ENCODE assay signal across 25 cellular contexts in genomic region chr3:144877356-144877755, GRCh38.
A peak's percentile ranks its signal among the peaks of the same experiment; 100 is the strongest.
DNase-seq lines count a peak whose midpoint lies in the region; ATAC-seq, FAIRE-seq and TF ChIP-seq lines count a peak whose summit lies in the region.
"Had no signal": no experiment of that assay in that cellular context is flagged by ENCODE, and none has a peak within 500 bp of the region (broad histone marks: within the 10 kb centered on the region; RNA-seq: fewer than 3 reads in every experiment).

No MANE protein-coding gene starts in this region.

- H3K4me2 ChIP-seq in HepG2 (ENCODE audit: low read depth, low read length) (no peak overlapping the region), PC-9 (no peak overlapping the region)
- H3K4me2 ChIP-seq: BLaER1 had no signal

- H4K20me1 ChIP-seq in HepG2 (ENCODE audit: insufficient read depth, low read length) (no peaks in the 10 kb centered on the region), PC-9 (ENCODE audit: insufficient read depth) (no peaks in the 10 kb centered on the region)
- H4K20me1 ChIP-seq: BLaER1 had no signal

- POLR2A ChIA-PET in HepG2 (lab: Yijun Ruan, JAX), result no interaction called here
- POLR2A ChIA-PET in PC-9 (lab: Charles Lee; ENCODE audit: unreplicated experiment), result no interaction called here

- H3K79me2 ChIP-seq in HepG2 (ENCODE audit: insufficient read depth, low read length) (no peaks in the 10 kb centered on the region), PC-9 (ENCODE audit: low read depth) (no peaks in the 10 kb centered on the region)

- H3F3A ChIP-seq in PC-9 (ENCODE audit: insufficient read depth, low read depth), result no peaks in the 10 kb centered on the region

- H2AFZ ChIP-seq in HepG2 (ENCODE audit: low read length) (no peak overlapping the region), PC-9 (0 out of 2 replicates have a peak overlapping the region, but pooled peaks have one; percentile 33)

- TF ChIP-seq EP300 in HepG2 (IDR thresholded peaks at IDR 0.05; ENCODE audit: low read depth in 2 of 2, low read length in 2 of 2) (no peak), HepG2 (CRISPR knock-in tag; IDR thresholded peaks at IDR 0.05; ENCODE audit: borderline replicate concordance) (no peak)

- in situ Hi-C loops in HepG2 (cut with HindIII; ENCODE audit: extremely low pct_ligation_motif_present, low pct_unique_long_range_greater_than_20kb), result no loop called here

- TF ChIP-seq RAD21 in HepG2 (CRISPR knock-in tag; IDR thresholded peaks at IDR 0.05), result no peak

- H3K36me3 ChIP-seq in HepG2 (replicated peaks in 1 of 2; ENCODE audit: control insufficient read depth in 1 of 2, insufficient read depth in 2 of 2, low read length in 2 of 2), result no peaks in the 10 kb centered on the region
- no peaks in the 10 kb centered on the region for H3K36me3 ChIP-seq in right lobe of liver
- H3K36me3 ChIP-seq in PC-9 (ENCODE audit: low read depth), result no peaks in the 10 kb centered on the region
- no peaks in the 10 kb centered on the region for H3K36me3 ChIP-seq in testis (ENCODE audit: low read depth, missing control alignments)
- no peaks in the 10 kb centered on the region for H3K36me3 ChIP-seq in right atrium auricular region
- H3K36me3 ChIP-seq in thyroid gland, result no peaks in the 10 kb centered on the region
- H3K36me3 ChIP-seq: BE2C, BLaER1 had no signal

- H3K9me3 ChIP-seq in HepG2 (ENCODE audit: low read length) (no peaks in the 10 kb centered on the region), right lobe of liver (no peaks in the 10 kb centered on the region), PC-9 (ENCODE audit: insufficient read depth, low read depth) (no peaks in the 10 kb centered on the region), testis (no peaks in the 10 kb centered on the region), right atrium auricular region (no peaks in the 10 kb centered on the region), thyroid gland (no peaks in the 10 kb centered on the region)
- H3K9me3 ChIP-seq: BE2C, BLaER1 had no signal

- H3K27ac ChIP-seq in HepG2 (ENCODE audit: extremely low read length, insufficient read depth, low read length) (no peak overlapping the region), right lobe of liver (no peak overlapping the region), PC-9 (no peak overlapping the region), testis (no peak overlapping the region), right atrium auricular region (no peak overlapping the region), thyroid gland (no peak overlapping the region)
- H3K27ac ChIP-seq: BLaER1 had no signal

- WGBS in HepG2 (ENCODE audit: low lambda C conversion rate), result 29% methylated on average over 9 of the region's 9 CpGs
- WGBS in right lobe of liver (ENCODE audit: insufficient coverage, low coverage, low lambda C conversion rate, missing lambda C conversion rate), result 73% methylated on average over 9 of the region's 9 CpGs
- 52 to 80% methylated on average over 9 of the region's 9 CpGs for WGBS in testis, 2 donors
- 94% methylated on average over 9 of the region's 9 CpGs for WGBS in thyroid gland, 2 donors

- no peak for ATAC-seq in HepG2
- no peak for ATAC-seq in right lobe of liver
- ATAC-seq: GM12878 had no signal

- no peak for FAIRE-seq in HepG2 (lab: Jason Lieb, UNC)
- FAIRE-seq: GM12878, GM12892, GM18507 had no signal

- no peak overlapping the region for H3K4me3 ChIP-seq in HepG2 (replicated peaks in 1 of 3; ENCODE audit: insufficient read depth in 1 of 3, low read depth in 2 of 3, low read length in 3 of 3)
- no peak overlapping the region for H3K4me3 ChIP-seq in right lobe of liver
- no peak overlapping the region for H3K4me3 ChIP-seq in PC-9
- H3K4me3 ChIP-seq in testis, result peak overlapping the region in 1 of 2 donors; percentile 19
- no peak overlapping the region for H3K4me3 ChIP-seq in right atrium auricular region
- H3K4me3 ChIP-seq in thyroid gland (replicated peaks in 1 of 3), result no peak overlapping the region
- H3K4me3 ChIP-seq: BLaER1, GM12878 had no signal

- TF ChIP-seq POLR2A in HepG2 (IDR thresholded peaks at IDR 0.05; ENCODE audit: insufficient read depth in 1 of 2, low read depth in 2 of 2, low read length in 2 of 2) (no peak), right lobe of liver (IDR thresholded peaks at IDR 0.05) (no peak), testis (IDR thresholded peaks at IDR 0.05) (no peak), thyroid gland (IDR thresholded peaks at IDR 0.05) (no peak)

- no peaks in the 10 kb centered on the region for H3K27me3 ChIP-seq in HepG2 (ENCODE audit: control insufficient read depth in 1 of 2, insufficient read depth in 2 of 2, low read length in 2 of 2)
- H3K27me3 ChIP-seq in right lobe of liver, result no peaks in the 10 kb centered on the region
- no peaks in the 10 kb centered on the region for H3K27me3 ChIP-seq in PC-9 (ENCODE audit: insufficient read depth, low read depth)
- no peaks in the 10 kb centered on the region for H3K27me3 ChIP-seq in testis
- no peaks in the 10 kb centered on the region for H3K27me3 ChIP-seq in right atrium auricular region
- no peaks in the 10 kb centered on the region for H3K27me3 ChIP-seq in thyroid gland
- H3K27me3 ChIP-seq: BE2C, BLaER1 had no signal

- H3K4me1 ChIP-seq in HepG2 (ENCODE audit: insufficient read depth, low read length) (no peaks in the 10 kb centered on the region), right lobe of liver (no peaks in the 10 kb centered on the region), PC-9 (replicated peaks; ENCODE audit: insufficient read depth) (no peaks in the 10 kb centered on the region), testis (no peaks in the 10 kb centered on the region), right atrium auricular region (no peaks in the 10 kb centered on the region), thyroid gland (no peaks in the 10 kb centered on the region)
- H3K4me1 ChIP-seq: BE2C, BLaER1 had no signal

- CTCF ChIA-PET in HepG2 (lab: Yijun Ruan, JAX; ENCODE audit: low intra/inter-chr PET ratio, low total read pairs), result no interaction called here
- CTCF ChIA-PET in PC-9 (lab: Charles Lee), result no interaction called here

- BruUV-seq in HepG2 (replicated peaks; lab: Mats Ljungman, UMichigan), result no TSS peak
- BruUV-seq in PC-9 (replicated peaks; lab: Mats Ljungman, UMichigan), result no TSS peak

- no peak for DNase-seq in HepG2 (ENCODE audit: low spot score)
- DNase-seq in right lobe of liver, result no peak
- no peak for DNase-seq in PC-9
- DNase-seq in testis, result peak; percentile 23
- DNase-seq in right atrium auricular region (ENCODE audit: low spot score), result no peak
- DNase-seq in thyroid gland, result no peak
- DNase-seq: 8988T; ACHN; BE2C; C1 segment of cervical spinal cord; CD4-positive, alpha-beta memory T cell; CD4-positive, CD25-positive, alpha-beta regulatory T cell; CD8-positive, alpha-beta memory T cell; COR-L47; DMS 273 treated with DMSO at 0.1 percent for 48 hours; DMS153; DMS53; DMS79; DND-41; EL; GDM1 had no signal

- intact Hi-C loops in HepG2 (cut with micrococcal nuclease; ENCODE audit: unreplicated experiment) (no loop called here), right lobe of liver (cut with DNase I) (no loop called here), PC-9 (cut with micrococcal nuclease; ENCODE audit: unreplicated experiment) (no loop called here), testis (cut with DNase I; ENCODE audit: low total_unique reads) (no loop called here), thyroid gland (cut with DNase I) (no loop called here)

- TF ChIP-seq CTCF in HepG2 (CRISPR knock-in tag; IDR thresholded peaks at IDR 0.05) (no peak), right lobe of liver (IDR thresholded peaks at IDR 0.05) (no peak), PC-9 (conservative IDR thresholded peaks at IDR 0.05) (no peak), testis (IDR thresholded peaks at IDR 0.05) (no peak), right atrium auricular region (IDR thresholded peaks at IDR 0.05) (no peak), thyroid gland (IDR thresholded peaks at IDR 0.05) (no peak)

- H3K9ac ChIP-seq in HepG2 (ENCODE audit: insufficient read depth, low read depth, low read length), result no peak overlapping the region
- H3K9ac ChIP-seq: BLaER1 had no signal

- H3K9me2 ChIP-seq in PC-9 (ENCODE audit: insufficient read depth), result no peaks in the 10 kb centered on the region

TF ChIP-seq in HepG2, 621 proteins besides CTCF, POLR2A, EP300 and RAD21:
- no peak for TF ChIP-seq ZSCAN29 (CRISPR knock-in tag; conservative IDR thresholded peaks at IDR 0.05)
- TF ChIP-seq MAFK (conservative IDR thresholded peaks at IDR 0.05 in 1 of 2, IDR thresholded peaks at IDR 0.05 in 1 of 2; ENCODE audit: low read length in 2 of 2), result peak; percentile 12 to 18; a peak in 1 of 4 replicates
TF ChIP-seq in HepG2: peak in this region for 1.
